ENCODE assay signal across 21 cellular contexts in genomic region chr2:134314656-134315377, GRCh38.
A peak's percentile ranks its signal among the peaks of the same experiment; 100 is the strongest.
DNase-seq lines count a peak whose midpoint lies in the region; ATAC-seq, FAIRE-seq and TF ChIP-seq lines count a peak whose summit lies in the region.
"Had no signal": no experiment of that assay in that cellular context is flagged by ENCODE, and none has a peak within 500 bp of the region (broad histone marks: within the 10 kb centered on the region; RNA-seq: fewer than 3 reads in every experiment).

No MANE protein-coding gene starts in this region.

- no peak overlapping the region for H2AFZ ChIP-seq in PC-3 (ENCODE audit: low read length)

- ATAC-seq in naive B cell (ENCODE audit: low read depth in 2 of 2) (peak in 1 of 2 donors; percentile 16), HG02571 (IDR thresholded peaks at IDR 0.05; ENCODE audit: unreplicated experiment) (no peak), PC-3 (no peak)
- ATAC-seq: mucosa of descending colon, T-cell had no signal

- H3K27ac ChIP-seq in CD4-positive, alpha-beta memory T cell (ENCODE audit: low read depth, low read length), result no peak overlapping the region
- H3K27ac ChIP-seq in PC-3 (ENCODE audit: low read length), result no peak overlapping the region
- H3K27ac ChIP-seq: esophagus muscularis mucosa, KMS-11, thyroid gland had no signal

- TF ChIP-seq CTCF in choroid plexus epithelial cell (conservative IDR thresholded peaks at IDR 0.05; ENCODE audit: low read depth, low read length) (peak; percentile 12), D721Med (IDR thresholded peaks at IDR 0.05; ENCODE audit: insufficient read depth, missing control alignments) (no peak), PC-3 (conservative IDR thresholded peaks at IDR 0.05; ENCODE audit: low read depth, low read length) (no peak)

- H3K27me3 ChIP-seq in CD4-positive, alpha-beta memory T cell (ENCODE audit: insufficient read depth, low read length), result no peaks in the 10 kb centered on the region
- H3K27me3 ChIP-seq in PC-3 (ENCODE audit: low read length), result no peaks in the 10 kb centered on the region
- H3K27me3 ChIP-seq: esophagus muscularis mucosa, thyroid gland had no signal

- H3K36me3 Mint-ChIP-seq in CD4-positive, alpha-beta memory T cell, result peaks cover 34 to 39% of the 10 kb centered on the region in 2 donors
- H3K36me3 Mint-ChIP-seq in naive B cell, result peaks cover 40 to 44% of the 10 kb centered on the region in 2 donors

- peak overlapping the region in 1 of 8 donors; percentile 34 for H3K4me3 Mint-ChIP-seq in CD4-positive, alpha-beta memory T cell
- H3K4me3 Mint-ChIP-seq in naive B cell, result peak overlapping the region in 3 of 8 donors; percentile 14 to 75 (median 73)
- H3K4me3 Mint-ChIP-seq: central memory CD8-positive, alpha-beta T cell; T-cell had no signal

- POLR2A ChIA-PET in CD4-positive, alpha-beta memory T cell (lab: Charles Lee; ENCODE audit: partially characterized antibody), result no interaction called here
- POLR2A ChIA-PET in PC-3 (lab: Charles Lee; ENCODE audit: unreplicated experiment), result no interaction called here

- intact Hi-C loops in CD4-positive, alpha-beta memory T cell (cut with micrococcal nuclease), result no loop called here
- intact Hi-C loops in PC-3 (cut with micrococcal nuclease), result no loop called here

- H3K4me1 Mint-ChIP-seq in CD4-positive, alpha-beta memory T cell, result peaks cover 69 to 94% (median 83%) of the 10 kb centered on the region in 4 donors
- peaks cover 79 to 99% (median 88%) of the 10 kb centered on the region in 3 donors for H3K4me1 Mint-ChIP-seq in naive B cell

- H3K9me3 Mint-ChIP-seq in CD4-positive, alpha-beta memory T cell, result no peaks in the 10 kb centered on the region
- no peaks in the 10 kb centered on the region for H3K9me3 Mint-ChIP-seq in naive B cell
- H3K9me3 Mint-ChIP-seq: central memory CD8-positive, alpha-beta T cell; T-cell had no signal

- peaks cover 16% of the 10 kb centered on the region for H3K36me3 ChIP-seq in CD4-positive, alpha-beta memory T cell (ENCODE audit: insufficient read depth, low read length)
- 0 out of 2 replicates have a peak, but pooled peaks cover 3% of the 10 kb centered on the region for H3K36me3 ChIP-seq in PC-3 (ENCODE audit: low read depth, low read length)
- H3K36me3 ChIP-seq: thyroid gland had no signal

- no peak overlapping the region for H3K4me2 ChIP-seq in PC-3 (ENCODE audit: low read length)
- H3K4me2 ChIP-seq: KMS-11 had no signal

- H3K9me2 ChIP-seq in PC-3 (replicated peaks; ENCODE audit: low read length), result no peaks in the 10 kb centered on the region

- H3K9ac ChIP-seq in PC-3 (ENCODE audit: low read length), result no peak overlapping the region
- H3K9ac ChIP-seq: KMS-11 had no signal

- no peaks in the 10 kb centered on the region for H3K9me3 ChIP-seq in CD4-positive, alpha-beta memory T cell (ENCODE audit: control insufficient read depth in 1 of 2, low read length in 2 of 2)
- no peaks in the 10 kb centered on the region for H3K9me3 ChIP-seq in PC-3 (ENCODE audit: low read length)
- H3K9me3 ChIP-seq: esophagus muscularis mucosa, mucosa of descending colon, thyroid gland had no signal

- H3F3A ChIP-seq in PC-3 (ENCODE audit: low read length, unreplicated experiment), result no peaks in the 10 kb centered on the region

- no peaks in the 10 kb centered on the region for H3K27me3 Mint-ChIP-seq in CD4-positive, alpha-beta memory T cell
- H3K27me3 Mint-ChIP-seq in naive B cell, result no peaks in the 10 kb centered on the region
- H3K27me3 Mint-ChIP-seq: central memory CD8-positive, alpha-beta T cell; T-cell had no signal

- CTCF ChIA-PET in CD4-positive, alpha-beta memory T cell (lab: Charles Lee; ENCODE audit: partially characterized antibody), result no interaction called here
- CTCF ChIA-PET in PC-3 (lab: Charles Lee), result no interaction called here

- no peak for FAIRE-seq in D721Med (lab: Jason Lieb, UNC)

- no TSS peak for BruUV-seq in PC-3 (replicated peaks; lab: Mats Ljungman, UMichigan)

- DNase-seq in CD4-positive, alpha-beta memory T cell, result no peak
- peak; percentile 14 for DNase-seq in NCI-H146 treated with DMSO at 0.1 percent for 48 hours (lab: John Stamatoyannopoulos, UW; ENCODE audit: unreplicated experiment)
- no peak for DNase-seq in choroid plexus epithelial cell (ENCODE audit: low read depth)
- no peak for DNase-seq in naive B cell
- DNase-seq in D721Med (ENCODE audit: insufficient read length, low spot score), result no peak
- no peak for DNase-seq in PC-3
- DNase-seq: activated CD4-positive, alpha-beta T cell treated with anti-CD3 and anti-CD28 coated beads, Interleukin-2, amount 50 U/mL, for 1 hour; activated CD8-positive, alpha-beta memory T cell treated with anti-CD3 and anti-CD28 coated beads, Interleukin-2, amount 50 U/mL, for 4 hours; anterior cingulate cortex; GOT3; mucosa of descending colon; NCI-H1048; NCI-H2171; NCI-H82; occipital lobe; T-cell had no signal

- H3K4me3 ChIP-seq in CD4-positive, alpha-beta memory T cell (ENCODE audit: low read length in 2 of 2), result no peak overlapping the region
- H3K4me3 ChIP-seq in choroid plexus epithelial cell (ENCODE audit: low read depth, low read length) (no peak overlapping the region), PC-3 (ENCODE audit: low read length) (no peak overlapping the region)
- H3K4me3 ChIP-seq: esophagus muscularis mucosa, mucosa of descending colon, thyroid gland had no signal

- no peaks in the 10 kb centered on the region for H4K20me1 ChIP-seq in PC-3 (ENCODE audit: low read length)

- peak overlapping the region in 6 of 7 donors; percentile 10 to 84 (median 33) for H3K27ac Mint-ChIP-seq in CD4-positive, alpha-beta memory T cell
- peak overlapping the region in 5 of 6 donors; percentile 28 to 94 (median 77) for H3K27ac Mint-ChIP-seq in naive B cell

- H3K4me1 ChIP-seq in CD4-positive, alpha-beta memory T cell (ENCODE audit: insufficient read depth, low read length), result peaks cover 51% of the 10 kb centered on the region
- H3K4me1 ChIP-seq in PC-3 (ENCODE audit: insufficient read depth, low read length), result no peaks in the 10 kb centered on the region

- no peaks in the 10 kb centered on the region for H3K79me2 ChIP-seq in PC-3 (ENCODE audit: low read length)
